10 cellular contexts compared by ENCODE assay signal in the genomic region with DNA sequence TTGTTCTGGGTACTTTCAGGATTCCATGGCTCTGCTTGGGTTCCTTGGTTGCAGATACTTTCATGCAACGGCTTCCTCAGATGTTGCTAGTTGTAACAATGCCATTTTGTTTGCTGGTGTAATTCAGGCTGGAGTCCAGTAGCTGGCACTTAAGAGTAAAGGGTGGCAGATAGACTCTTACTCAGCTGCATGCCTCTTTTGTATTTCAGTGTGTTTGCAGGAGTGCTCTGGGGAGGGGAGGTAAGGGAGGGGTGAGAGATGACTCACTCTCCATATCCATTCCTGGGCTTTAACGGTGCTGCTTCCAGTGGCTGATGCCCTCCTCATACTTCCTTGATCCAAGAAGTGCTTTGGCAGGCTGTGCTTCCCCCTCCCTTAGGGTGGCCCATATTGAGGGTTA.
A peak's percentile ranks its signal among the peaks of the same experiment; 100 is the strongest.
DNase-seq lines count a peak whose midpoint lies in the region; ATAC-seq and TF ChIP-seq lines count a peak whose summit lies in the region.
"Had no signal": no experiment of that assay in that cellular context is flagged by ENCODE, and none has a peak within 500 bp of the region (broad histone marks: within the 10 kb centered on the region; RNA-seq: fewer than 3 reads in every experiment).

No MANE protein-coding gene starts in this region.

- ATAC-seq in Right ventricle myocardium inferior: peak; percentile 48
- ATAC-seq in GM18505 (IDR thresholded peaks at IDR 0.05; ENCODE audit: unreplicated experiment): no peak

- no peak for TF ChIP-seq POLR2A in GM18505 (IDR thresholded peaks at IDR 0.05; ENCODE audit: borderline replicate concordance, extremely low read depth, insufficient read depth, insufficient read length)

- no peak overlapping the region for H3K27ac ChIP-seq in right atrium auricular region
- no peak overlapping the region for H3K27ac ChIP-seq in SJCRH30
- H3K27ac ChIP-seq: BLaER1 had no signal

- no peaks in the 10 kb centered on the region for H3K4me1 ChIP-seq in right atrium auricular region
- H3K4me1 ChIP-seq in SJCRH30: no peaks in the 10 kb centered on the region
- H3K4me1 ChIP-seq: BLaER1 had no signal

- intact Hi-C loops in Right ventricle myocardium inferior (cut with DNase I): no loop called here

- H3K27me3 ChIP-seq in right atrium auricular region: no peaks in the 10 kb centered on the region
- no peaks in the 10 kb centered on the region for H3K27me3 ChIP-seq in SJCRH30
- H3K27me3 ChIP-seq: BLaER1 had no signal

- TF ChIP-seq CTCF in right atrium auricular region (IDR thresholded peaks at IDR 0.05): no peak

- H3K36me3 ChIP-seq in right atrium auricular region (no peaks in the 10 kb centered on the region), SJCRH30 (no peaks in the 10 kb centered on the region)
- H3K36me3 ChIP-seq: BLaER1 had no signal

- H3K4me3 ChIP-seq in right atrium auricular region (no peak overlapping the region), SJCRH30 (no peak overlapping the region)
- H3K4me3 ChIP-seq: BLaER1 had no signal

- no peaks in the 10 kb centered on the region for H3K9me3 ChIP-seq in right atrium auricular region
- H3K9me3 ChIP-seq in SJCRH30 (replicated peaks): 0 out of 2 replicates have a peak, but pooled peaks cover 3% of the 10 kb centered on the region
- H3K9me3 ChIP-seq: BLaER1 had no signal

- DNase-seq in Right ventricle myocardium inferior (ENCODE audit: missing footprints) (no peak), right atrium auricular region (ENCODE audit: low spot score) (no peak), SJCRH30 (peak; percentile 29 to 48), foreskin melanocyte (peak; percentile 56), occipital lobe (lab: John Stamatoyannopoulos, UW) (no peak), superior temporal gyrus (ENCODE audit: extremely low spot score) (no peak), mesenteric fat pad (ENCODE audit: low spot score) (no peak)
- DNase-seq: activated naive CD4-positive, alpha-beta T cell treated with anti-CD3 and anti-CD28 coated beads for 36 hours had no signal

Comparison
In these comparisons a context has a peak if more than half of its experiments do, and no peak if none do; other contexts are left out.
1. DNase-seq: peak in SJCRH30 (2 of 2) and foreskin melanocyte (single experiment); none in Right ventricle myocardium inferior (single experiment), right atrium auricular region (single experiment), occipital lobe (single experiment), superior temporal gyrus (single experiment) and mesenteric fat pad (single experiment).